In genomic region chr2:146561996-146562395, GRCh38 we compare ENCODE assay signal across 27 cellular contexts.
"Had no signal": no experiment of that assay in that cellular context is flagged by ENCODE, and none has a peak within 500 bp of the region (broad histone marks: within the 10 kb centered on the region; RNA-seq: fewer than 3 reads in every experiment).

No MANE protein-coding gene starts in this region.

- H2AFZ ChIP-seq: hepatocyte had no signal

- H3K4me1 ChIP-seq: left lung, lower lobe of right lung, right atrium auricular region, right lobe of liver, tibial nerve, upper lobe of left lung, vagina had no signal

- H3K9me3 ChIP-seq: left lung, lower lobe of right lung, ovary, right atrium auricular region, right lobe of liver, tibial nerve, upper lobe of left lung, vagina had no signal

- FAIRE-seq: islet of Langerhans, kidney had no signal

- H3K4me3 ChIP-seq: hepatocyte, left lung, lower lobe of right lung, ovary, right atrium auricular region, right lobe of liver, smooth muscle cell, tibial nerve, upper lobe of left lung, vagina had no signal

- H3K27ac ChIP-seq: hepatocyte, left lung, lower lobe of right lung, ovary, right atrium auricular region, right lobe of liver, tibial nerve, upper lobe of left lung, vagina had no signal

- H3K4me3 Mint-ChIP-seq: mesothelial cell of epicardium; naive B cell; natural killer cell; nephron progenitor cell; stimulated activated memory B cell treated with anti-CD40 and anti-IgM and Interleukin-4, amounts not matched to agents 10 μg/mL and 1 μg/mL and 100 μg/mL, for 72 hours; stimulated activated naive CD8-positive, alpha-beta T cell treated with anti-CD3 and anti-CD28 coated beads, Interleukin-15, amount 100 ng/mL, for 72 hours had no signal

- H3K36me3 ChIP-seq: left lung, lower lobe of right lung, ovary, right atrium auricular region, right lobe of liver, tibial nerve, upper lobe of left lung, vagina had no signal

- H3K4me2 ChIP-seq: hepatocyte, smooth muscle cell had no signal

- H3K4me1 Mint-ChIP-seq: naive B cell; natural killer cell; nephron progenitor cell; stimulated activated memory B cell treated with anti-CD40 and anti-IgM and Interleukin-4, amounts not matched to agents 10 μg/mL and 1 μg/mL and 100 μg/mL, for 72 hours; stimulated activated naive CD8-positive, alpha-beta T cell treated with anti-CD3 and anti-CD28 coated beads, Interleukin-15, amount 100 ng/mL, for 72 hours had no signal

- H3K27me3 Mint-ChIP-seq: naive B cell; progenitor cell of endocrine pancreas; stimulated activated memory B cell treated with anti-CD40 and anti-IgM and Interleukin-4, amounts not matched to agents 10 μg/mL and 1 μg/mL and 100 μg/mL, for 72 hours; stimulated activated naive CD8-positive, alpha-beta T cell treated with anti-CD3 and anti-CD28 coated beads, Interleukin-15, amount 100 ng/mL, for 72 hours had no signal

- H3K27me3 ChIP-seq: hepatocyte, left lung, ovary, right atrium auricular region, right lobe of liver, tibial nerve, upper lobe of left lung, vagina had no signal

- H3K27ac Mint-ChIP-seq: mesothelial cell of epicardium; naive B cell; natural killer cell; nephron progenitor cell; progenitor cell of endocrine pancreas; stimulated activated memory B cell treated with anti-CD40 and anti-IgM and Interleukin-4, amounts not matched to agents 10 μg/mL and 1 μg/mL and 100 μg/mL, for 72 hours; stimulated activated naive CD8-positive, alpha-beta T cell treated with anti-CD3 and anti-CD28 coated beads, Interleukin-15, amount 100 ng/mL, for 72 hours had no signal

- H3K36me3 Mint-ChIP-seq: mesothelial cell of epicardium; naive B cell; natural killer cell; stimulated activated memory B cell treated with anti-CD40 and anti-IgM and Interleukin-4, amounts not matched to agents 10 μg/mL and 1 μg/mL and 100 μg/mL, for 72 hours had no signal

- H3K79me2 ChIP-seq: hepatocyte had no signal

- H3K9me3 Mint-ChIP-seq: naive B cell; nephron progenitor cell; stimulated activated memory B cell treated with anti-CD40 and anti-IgM and Interleukin-4, amounts not matched to agents 10 μg/mL and 1 μg/mL and 100 μg/mL, for 72 hours; stimulated activated naive CD8-positive, alpha-beta T cell treated with anti-CD3 and anti-CD28 coated beads, Interleukin-15, amount 100 ng/mL, for 72 hours had no signal

- ATAC-seq: left colon; left lung; lower lobe of right lung; natural killer cell; right lobe of liver; stimulated activated memory B cell treated with anti-CD40 and anti-IgM and Interleukin-4, amounts not matched to agents 10 μg/mL and 1 μg/mL and 100 μg/mL, for 72 hours; stimulated activated naive CD8-positive, alpha-beta T cell treated with anti-CD3 and anti-CD28 coated beads, Interleukin-15, amount 100 ng/mL, for 72 hours had no signal

- DNase-seq: kidney; left colon; left lung; lower lobe of right lung; mesendoderm; naive B cell; natural killer cell; nephron progenitor cell; ovary; right lobe of liver; stimulated activated CD4-positive, alpha-beta T cell treated with anti-CD3 and anti-CD28 coated beads, Interleukin-1b, Interleukin-23, amount 100 ng/mL, for 48 hours; stimulated activated CD4-positive, alpha-beta T cell treated with anti-CD3 and anti-CD28 coated beads, Interleukin-2, amount 100 ng/mL, for 48 hours; stimulated activated CD4-positive, alpha-beta T cell treated with anti-CD3 and anti-CD28 coated beads, Interleukin-4, amount 100 ng/mL, for 4 hours; stimulated activated CD8-positive, alpha-beta memory T cell treated with anti-CD3 and anti-CD28 coated beads, Interleukin-4, amount 100 ng/mL, for 48 hours; stimulated activated naive CD4-positive, alpha-beta T cell treated with Interleukin-2 at 50 U/mL for 16 hours; stimulated activated naive CD8-positive, alpha-beta T cell treated with anti-CD3 and anti-CD28 coated beads, Interleukin-15, amount 100 ng/mL, for 72 hours; substantia nigra; upper lobe of left lung had no signal
